9 cellular contexts compared by ENCODE assay signal in genomic region chr17:39754958-39755549, GRCh38. TPM values are rescaled to one million over a fixed set of nuclear protein-coding genes. Genes with fewer than 3 reads are reported as not detected.
DNase-seq lines count a peak whose midpoint lies in the region; ATAC-seq and TF ChIP-seq lines count a peak whose summit lies in the region.
"Had no signal": no experiment of that assay in that cellular context is flagged by ENCODE, and none has a peak within 500 bp of the region (broad histone marks: within the 10 kb centered on the region; RNA-seq: fewer than 3 reads in every experiment).

No MANE protein-coding gene starts in this region.

- H3K27me3 Mint-ChIP-seq in endodermal cell (ENCODE audit: insufficient read depth) (no peaks in the 10 kb centered on the region), neural progenitor cell (ENCODE audit: insufficient read depth, low read depth) (peaks cover 18% of the 10 kb centered on the region)

- H3K27me3 ChIP-seq in Peyer's patch = no peaks in the 10 kb centered on the region
- H3K27me3 ChIP-seq in endodermal cell (ENCODE audit: control insufficient read depth, insufficient read depth, low read length, poor library complexity, severe bottlenecking) = peaks cover 6% of the 10 kb centered on the region
- H3K27me3 ChIP-seq in neural progenitor cell = peaks cover 34% of the 10 kb centered on the region

- H3K27ac Mint-ChIP-seq in endodermal cell (no peak overlapping the region), neural progenitor cell (no peak overlapping the region)

- H3K4me1 Mint-ChIP-seq in endodermal cell (peaks cover 26% of the 10 kb centered on the region), neural progenitor cell (peaks cover 10% of the 10 kb centered on the region)

- H3K4me3 ChIP-seq in Peyer's patch (peak overlapping the region; percentile 44 to 88 (median 68)), endodermal cell (ENCODE audit: low read length) (peak overlapping the region; percentile 72), neural progenitor cell (peak overlapping the region; percentile 64)

- peaks cover 17% of the 10 kb centered on the region for H3F3A ChIP-seq in neural progenitor cell (ENCODE audit: low read depth)

- ATAC-seq in GM19023 (IDR thresholded peaks at IDR 0.05; ENCODE audit: unreplicated experiment) = no peak
- ATAC-seq in GM21526 (IDR thresholded peaks at IDR 0.05; ENCODE audit: low FRiP score, unreplicated experiment) = no peak
- ATAC-seq in HG03378 (IDR thresholded peaks at IDR 0.05; ENCODE audit: unreplicated experiment) = no peak

- H3K36me3 Mint-ChIP-seq in endodermal cell (ENCODE audit: low read depth) = no peaks in the 10 kb centered on the region
- H3K36me3 Mint-ChIP-seq in neural progenitor cell = no peaks in the 10 kb centered on the region

- H3K9ac ChIP-seq in endodermal cell (ENCODE audit: extremely low read depth, low read length, poor library complexity, severe bottlenecking) (no peak overlapping the region), neural progenitor cell (no peak overlapping the region)

- 40 to 50% methylated on average over 11 to 21 of the region's 21 CpGs for WGBS in endodermal cell (ENCODE audit: insufficient coverage in 1 of 2, insufficient read length in 1 of 2), 2 experiments

- H3K4me2 ChIP-seq in neural progenitor cell = peak overlapping the region; percentile 85

- TF ChIP-seq CTCF in Peyer's patch (IDR thresholded peaks at IDR 0.05) (no peak), endodermal cell (conservative IDR thresholded peaks at IDR 0.05) (no peak), neural progenitor cell (IDR thresholded peaks at IDR 0.05) (no peak)

- no peaks in the 10 kb centered on the region for H4K20me1 ChIP-seq in neural progenitor cell (ENCODE audit: low read depth)

- H3K79me2 ChIP-seq in neural progenitor cell (ENCODE audit: low read depth) = no peaks in the 10 kb centered on the region

- no peak for TF ChIP-seq POLR2A in Peyer's patch (IDR thresholded peaks at IDR 0.05)

- DNase-seq in ELR (ENCODE audit: low read depth) = peak; percentile 21
- DNase-seq in Peyer's patch = peak in 1 of 3 donors; percentile 56
- DNase-seq in endodermal cell = peak; percentile 85
- DNase-seq in neural progenitor cell (ENCODE audit: low spot score) = peak; percentile 34
- no peak for DNase-seq in effector CD8-positive, alpha-beta T cell (lab: John Stamatoyannopoulos, UW)

- H3K27ac ChIP-seq in Peyer's patch (peak overlapping the region; percentile 88 to 98 (median 96)), endodermal cell (ENCODE audit: low read depth, low read length) (no peak overlapping the region), neural progenitor cell (no peak overlapping the region)

- H2AFZ ChIP-seq in neural progenitor cell (replicated peaks) = peak overlapping the region; percentile 65

- H3K4me1 ChIP-seq in Peyer's patch (peaks cover 0 to 48% (median 18%) of the 10 kb centered on the region in 4 donors), endodermal cell (ENCODE audit: control insufficient read depth, insufficient read depth, low read length) (peaks cover 3% of the 10 kb centered on the region), neural progenitor cell (peaks cover 4% of the 10 kb centered on the region)

- H3K9me3 ChIP-seq in Peyer's patch (no peaks in the 10 kb centered on the region), endodermal cell (ENCODE audit: control insufficient read depth, low read length) (no peaks in the 10 kb centered on the region), neural progenitor cell (ENCODE audit: low read depth) (no peaks in the 10 kb centered on the region)

- H3K9me3 Mint-ChIP-seq in endodermal cell = no peaks in the 10 kb centered on the region
- no peaks in the 10 kb centered on the region for H3K9me3 Mint-ChIP-seq in neural progenitor cell

- H3K36me3 ChIP-seq in Peyer's patch (no peaks in the 10 kb centered on the region), endodermal cell (ENCODE audit: control insufficient read depth, insufficient read depth, low read length) (no peaks in the 10 kb centered on the region), neural progenitor cell (no peaks in the 10 kb centered on the region)

- peak overlapping the region; percentile 52 for H3K4me3 Mint-ChIP-seq in endodermal cell
- H3K4me3 Mint-ChIP-seq in neural progenitor cell = peak overlapping the region; percentile 74

RNA-seq across cellular contexts. Expression of gene GRB7, which starts 17.3 kb away (rescaled TPM):
- total RNA-seq in Peyer's patch (10 to 100 TPM; 14.0 to 64.0 (median 26.3) TPM), endodermal cell (10 to 100 TPM; 54.6 to 73.9 TPM), neural progenitor cell (ENCODE audit: low replicate concordance) (6.0 and 8.0 TPM in 2 replicates)
- 6.1 TPM for polyA plus RNA-seq in endodermal cell (2013, experiment 1 of 2)
- polyA plus RNA-seq in endodermal cell (2013, experiment 2 of 2) = 4.4 TPM
- total RNA-seq: RPMI7951 had no signal

RNA-seq across cellular contexts. Expression of gene MIEN1, which starts 24.7 kb away (rescaled TPM):
- total RNA-seq in Peyer's patch (10 to 100 TPM; 44.6 to 74.9 (median 57.9) TPM), endodermal cell (10 to 100 TPM; 42.6 to 57.0 TPM), neural progenitor cell (ENCODE audit: low replicate concordance) (20.1 and 27.6 TPM in 2 replicates)
- polyA plus RNA-seq in endodermal cell (2013, experiment 1 of 2) = 57.8 TPM
- 57.7 TPM for polyA plus RNA-seq in endodermal cell (2013, experiment 2 of 2)

RNA-seq across cellular contexts. Expression of gene ERBB2, which starts 55.2 kb away (rescaled TPM):
- 100 to 1,000 TPM; 104 to 339 (median 247) TPM for total RNA-seq in Peyer's patch
- total RNA-seq in endodermal cell = 100 to 1,000 TPM; 110 to 133 TPM
- polyA plus RNA-seq in endodermal cell (2013, experiment 1 of 2) = 72.5 TPM
- 68.6 TPM for polyA plus RNA-seq in endodermal cell (2013, experiment 2 of 2)
- total RNA-seq in neural progenitor cell (ENCODE audit: low replicate concordance) = 75.2 and 116 TPM in 2 replicates

Comparison
In these comparisons a context has a peak if more than half of its experiments do, and no peak if none do; other contexts are left out.
1. H3K27ac ChIP-seq: peak in Peyer's patch (4 of 4); none in endodermal cell (single experiment) and neural progenitor cell (single experiment).
2. Peak in every context shown above with its lines, with median percentiles within 50 percentile points of each other: H3K4me3 ChIP-seq.